26 cellular contexts compared by ENCODE assay signal in the genomic region with DNA sequence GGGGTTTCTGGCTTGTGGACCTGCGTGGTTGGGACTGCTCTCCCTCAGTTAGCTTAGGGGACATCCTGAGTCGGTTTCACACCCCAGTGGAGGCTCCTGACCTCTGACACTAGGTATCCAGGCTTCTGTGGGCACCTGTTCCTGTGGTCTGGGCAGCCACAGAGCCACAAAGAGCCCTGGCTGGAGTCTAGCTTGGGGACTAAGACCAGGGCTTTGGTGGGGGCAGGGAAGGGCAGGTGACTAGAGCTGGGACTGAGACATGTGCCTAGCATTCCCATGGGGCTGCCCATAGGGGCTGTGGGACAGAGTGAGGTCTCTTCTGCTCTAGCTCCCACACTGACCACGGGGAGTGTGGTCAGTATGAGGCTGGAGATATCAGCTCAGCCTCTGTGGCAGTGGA. TPM values are rescaled to one million over a fixed set of nuclear protein-coding genes. Genes with fewer than 3 reads are reported as not detected.
A peak's percentile ranks its signal among the peaks of the same experiment; 100 is the strongest.
DNase-seq lines count a peak whose midpoint lies in the region; ATAC-seq and TF ChIP-seq lines count a peak whose summit lies in the region.
"Had no signal": no experiment of that assay in that cellular context is flagged by ENCODE, and none has a peak within 500 bp of the region (broad histone marks: within the 10 kb centered on the region; RNA-seq: fewer than 3 reads in every experiment).

No MANE protein-coding gene starts in this region.

- H3K9me3 Mint-ChIP-seq in activated T-helper 1 cell treated with anti-CD3 and anti-CD28 coated beads, Interleukin-12 subunit alpha, Interleukin-12 subunit beta, Interleukin-2, Interleukin-4 antibody, amounts not matched to agents 30 ng/mL and 10 ng/mL and 1 ng/mL, durations not matched to agents 14 hours and 24 hours and 36 hours = no peaks in the 10 kb centered on the region
- H3K9me3 Mint-ChIP-seq in memory B cell = no peaks in the 10 kb centered on the region
- H3K9me3 Mint-ChIP-seq: CD4-positive, alpha-beta T cell had no signal

- no peak overlapping the region for H3K27ac ChIP-seq in BLaER1 treated with 17β-estradiol and CSF1 and Interleukin-3, amounts not matched to agents 10 nM and 100 nM
- no peak overlapping the region for H3K27ac ChIP-seq in spleen
- H3K27ac ChIP-seq: A549, Peyer's patch, SJCRH30 had no signal

- H3K4me1 Mint-ChIP-seq in activated T-helper 1 cell treated with anti-CD3 and anti-CD28 coated beads, Interleukin-12 subunit alpha, Interleukin-12 subunit beta, Interleukin-2, Interleukin-4 antibody, amounts not matched to agents 30 ng/mL and 10 ng/mL and 1 ng/mL, durations not matched to agents 14 hours and 24 hours and 36 hours (ENCODE audit: low read depth) = peaks cover 13% of the 10 kb centered on the region
- H3K4me1 Mint-ChIP-seq in memory B cell = peaks cover 2% of the 10 kb centered on the region

- 38 to 72% (median 52%) methylated on average over 3 of the region's 3 CpGs for WGBS in spleen, 5 donors

- intact Hi-C loops in activated T-helper 1 cell treated with anti-CD3 and anti-CD28 coated beads, Interleukin-12 subunit alpha, Interleukin-12 subunit beta, Interleukin-2, Interleukin-4 antibody, amounts not matched to agents 30 ng/mL and 10 ng/mL and 1 ng/mL, durations not matched to agents 14 hours and 24 hours and 36 hours (cut with micrococcal nuclease) = loop anchor here (10.0 kb wide), 1 partner anchor 252 kb away; no protein-coding TSS in a partner anchor
- intact Hi-C loops in spleen (cut with DNase I; ENCODE audit: low total_unique reads) = loop anchor here (5.0 to 10.0 kb wide), 2 partner anchors 45 to 252 kb away; no protein-coding TSS in a partner anchor

- H3K9ac ChIP-seq in BLaER1 treated with 17β-estradiol and CSF1 and Interleukin-3, amounts not matched to agents 10 nM and 100 nM = no peak overlapping the region

- no peaks in the 10 kb centered on the region for H3K9me3 ChIP-seq in BLaER1 treated with 17β-estradiol and CSF1 and Interleukin-3, amounts not matched to agents 10 nM and 100 nM (replicated peaks in 1 of 11)
- H3K9me3 ChIP-seq in spleen = no peaks in the 10 kb centered on the region
- H3K9me3 ChIP-seq: A549, BE2C, Peyer's patch, SJCRH30 had no signal

- no peak for ATAC-seq in memory B cell (ENCODE audit: low read depth)
- ATAC-seq: A549, GM12878 had no signal

- TF ChIP-seq POLR2A in spleen (IDR thresholded peaks at IDR 0.05) = no peak

- no peaks in the 10 kb centered on the region for H3K36me3 Mint-ChIP-seq in activated T-helper 1 cell treated with anti-CD3 and anti-CD28 coated beads, Interleukin-12 subunit alpha, Interleukin-12 subunit beta, Interleukin-2, Interleukin-4 antibody, amounts not matched to agents 30 ng/mL and 10 ng/mL and 1 ng/mL, durations not matched to agents 14 hours and 24 hours and 36 hours (ENCODE audit: low read depth)
- no peaks in the 10 kb centered on the region for H3K36me3 Mint-ChIP-seq in memory B cell
- H3K36me3 Mint-ChIP-seq: IgD-negative memory B cell had no signal

- peak overlapping the region in 7 of 11 experiments; percentile 34 to 73 (median 63); a peak in 14 of 22 replicates for H3K4me2 ChIP-seq in BLaER1 treated with 17β-estradiol and CSF1 and Interleukin-3, amounts not matched to agents 10 nM and 100 nM
- H3K4me2 ChIP-seq: A549 had no signal

- H3K27me3 Mint-ChIP-seq in activated T-helper 1 cell treated with anti-CD3 and anti-CD28 coated beads, Interleukin-12 subunit alpha, Interleukin-12 subunit beta, Interleukin-2, Interleukin-4 antibody, amounts not matched to agents 30 ng/mL and 10 ng/mL and 1 ng/mL, durations not matched to agents 14 hours and 24 hours and 36 hours (ENCODE audit: insufficient read depth) = peaks cover 24% of the 10 kb centered on the region
- H3K27me3 Mint-ChIP-seq in memory B cell = peaks cover 14% of the 10 kb centered on the region

- TF ChIP-seq CTCF in spleen (IDR thresholded peaks at IDR 0.05 in 8 of 11, conservative IDR thresholded peaks at IDR 0.05 in 3 of 11) = no peak

- no peaks in the 10 kb centered on the region; a peak in 1 of 22 replicates for H4K20me1 ChIP-seq in BLaER1 treated with 17β-estradiol and CSF1 and Interleukin-3, amounts not matched to agents 10 nM and 100 nM

- H3K27ac Mint-ChIP-seq in activated T-helper 1 cell treated with anti-CD3 and anti-CD28 coated beads, Interleukin-12 subunit alpha, Interleukin-12 subunit beta, Interleukin-2, Interleukin-4 antibody, amounts not matched to agents 30 ng/mL and 10 ng/mL and 1 ng/mL, durations not matched to agents 14 hours and 24 hours and 36 hours = no peak overlapping the region
- peak overlapping the region; percentile 6 for H3K27ac Mint-ChIP-seq in memory B cell
- H3K27ac Mint-ChIP-seq: CD4-positive, alpha-beta T cell; IgD-negative memory B cell had no signal

- peaks cover 21 to 37% (median 29%) of the 10 kb centered on the region in 11 experiments for H3K27me3 ChIP-seq in BLaER1 treated with 17β-estradiol and CSF1 and Interleukin-3, amounts not matched to agents 10 nM and 100 nM
- H3K27me3 ChIP-seq in spleen (replicated peaks in 1 of 7) = peaks cover 0 to 40% (median 0%) of the 10 kb centered on the region in 7 donors
- H3K27me3 ChIP-seq: Peyer's patch had no signal

- no peak overlapping the region for H3K4me3 ChIP-seq in BLaER1 treated with 17β-estradiol and CSF1 and Interleukin-3, amounts not matched to agents 10 nM and 100 nM
- no peak overlapping the region for H3K4me3 ChIP-seq in spleen
- H3K4me3 ChIP-seq: A549, GM12878, Peyer's patch, SJCRH30 had no signal

- no peak for DNase-seq in activated T-helper 1 cell treated with anti-CD3 and anti-CD28 coated beads, Interleukin-12 subunit alpha, Interleukin-12 subunit beta, Interleukin-2, Interleukin-4 antibody, amounts not matched to agents 30 ng/mL and 10 ng/mL and 1 ng/mL, durations not matched to agents 14 hours and 24 hours and 36 hours (ENCODE audit: low spot score)
- no peak for DNase-seq in memory B cell (ENCODE audit: low spot score in 2 of 2)
- peak; percentile 34 for DNase-seq in spleen
- DNase-seq in dermis blood vessel endothelial cell = no peak
- no peak for DNase-seq in NCI-H446 (lab: John Stamatoyannopoulos, UW)
- DNase-seq in T1000 (lab: John Stamatoyannopoulos, UW) = no peak
- DNase-seq: BE2C; CD4-positive, alpha-beta T cell; COR-L47; DMS 273 treated with DMSO at 0.1 percent for 48 hours; DMS79 treated with DMSO at 0.1 percent for 48 hours; Karpas-422; MV-4-11; NCI-H1105 treated with DMSO at 0.1 percent for 48 hours; NCI-H1694; NCI-H2081 treated with DMSO at 0.1 percent for 48 hours; NCI-H2171 treated with DMSO at 0.1 percent for 48 hours; NCI-H526; Peyer's patch; SJCRH30 had no signal

- peaks cover under 1 to 26% (median 15%) of the 10 kb centered on the region in 10 experiments; a peak in 18 of 20 replicates for H3K4me1 ChIP-seq in BLaER1 treated with 17β-estradiol and CSF1 and Interleukin-3, amounts not matched to agents 10 nM and 100 nM
- H3K4me1 ChIP-seq in spleen = peaks cover 7 to 10% (median 8%) of the 10 kb centered on the region in 6 donors
- H3K4me1 ChIP-seq: BE2C, SJCRH30 had no signal

- peak overlapping the region; percentile 13 for H3K4me3 Mint-ChIP-seq in activated T-helper 1 cell treated with anti-CD3 and anti-CD28 coated beads, Interleukin-12 subunit alpha, Interleukin-12 subunit beta, Interleukin-2, Interleukin-4 antibody, amounts not matched to agents 30 ng/mL and 10 ng/mL and 1 ng/mL, durations not matched to agents 14 hours and 24 hours and 36 hours
- H3K4me3 Mint-ChIP-seq in memory B cell = no peak overlapping the region
- H3K4me3 Mint-ChIP-seq: CD4-positive, alpha-beta T cell had no signal

- no peaks in the 10 kb centered on the region for H3K36me3 ChIP-seq in BLaER1 treated with 17β-estradiol and CSF1 and Interleukin-3, amounts not matched to agents 10 nM and 100 nM
- no peaks in the 10 kb centered on the region for H3K36me3 ChIP-seq in spleen
- H3K36me3 ChIP-seq: BE2C, Peyer's patch, SJCRH30 had no signal

RNA-seq across cellular contexts. Expression of gene TMEM270, which starts 4.0 kb away (rescaled TPM):
- not detected in 2 replicates for total RNA-seq in activated T-helper 1 cell treated with anti-CD3 and anti-CD28 coated beads, Interleukin-12 subunit alpha, Interleukin-12 subunit beta, Interleukin-2, Interleukin-4 antibody, amounts not matched to agents 30 ng/mL and 10 ng/mL and 1 ng/mL, durations not matched to agents 14 hours and 24 hours and 36 hours
- total RNA-seq in spleen = not detected
- not detected for polyA plus RNA-seq in spleen
- not detected in 2 replicates for total RNA-seq in dermis blood vessel endothelial cell
- total RNA-seq: CD4-positive, alpha-beta T cell; GM12878; H4; OCI-LY7; Peyer's patch; SJCRH30 had no signal
- polyA plus RNA-seq: A549, GM12878, IgD-negative memory B cell had no signal

RNA-seq across cellular contexts. Expression of gene METTL27, which starts 14.6 kb away (rescaled TPM):
- 1.2 and 1.8 TPM in 2 replicates for total RNA-seq in activated T-helper 1 cell treated with anti-CD3 and anti-CD28 coated beads, Interleukin-12 subunit alpha, Interleukin-12 subunit beta, Interleukin-2, Interleukin-4 antibody, amounts not matched to agents 30 ng/mL and 10 ng/mL and 1 ng/mL, durations not matched to agents 14 hours and 24 hours and 36 hours
- 1 to 10 TPM; 1.4 to 8.5 (median 4.4) TPM for total RNA-seq in spleen
- 1 to 10 TPM in 1 of 3 donors, under 1 TPM in 2; 0.59 to 2.6 (median 0.67) TPM for polyA plus RNA-seq in spleen
- total RNA-seq in dermis blood vessel endothelial cell = 0.70 and 3.2 TPM in 2 replicates
- polyA plus RNA-seq: IgD-negative memory B cell had no signal

RNA-seq across cellular contexts. Expression of gene CLDN4, which starts 26.1 kb away (rescaled TPM):
- total RNA-seq in activated T-helper 1 cell treated with anti-CD3 and anti-CD28 coated beads, Interleukin-12 subunit alpha, Interleukin-12 subunit beta, Interleukin-2, Interleukin-4 antibody, amounts not matched to agents 30 ng/mL and 10 ng/mL and 1 ng/mL, durations not matched to agents 14 hours and 24 hours and 36 hours = not detected in 2 replicates
- total RNA-seq in spleen = 1 to 10 TPM in 1 of 7 donors, under 1 TPM in 5, not detected in 1; 0.13 to 1.0 (median 0.24) TPM
- polyA plus RNA-seq in spleen = under 1 TPM; 0.33 to 0.77 (median 0.39) TPM
- total RNA-seq in dermis blood vessel endothelial cell = 0.51 and 1.2 TPM in 2 replicates
- polyA plus RNA-seq: IgD-negative memory B cell had no signal
